Comparison of ENCODE assay signal across 12 cellular contexts in the genomic region with DNA sequence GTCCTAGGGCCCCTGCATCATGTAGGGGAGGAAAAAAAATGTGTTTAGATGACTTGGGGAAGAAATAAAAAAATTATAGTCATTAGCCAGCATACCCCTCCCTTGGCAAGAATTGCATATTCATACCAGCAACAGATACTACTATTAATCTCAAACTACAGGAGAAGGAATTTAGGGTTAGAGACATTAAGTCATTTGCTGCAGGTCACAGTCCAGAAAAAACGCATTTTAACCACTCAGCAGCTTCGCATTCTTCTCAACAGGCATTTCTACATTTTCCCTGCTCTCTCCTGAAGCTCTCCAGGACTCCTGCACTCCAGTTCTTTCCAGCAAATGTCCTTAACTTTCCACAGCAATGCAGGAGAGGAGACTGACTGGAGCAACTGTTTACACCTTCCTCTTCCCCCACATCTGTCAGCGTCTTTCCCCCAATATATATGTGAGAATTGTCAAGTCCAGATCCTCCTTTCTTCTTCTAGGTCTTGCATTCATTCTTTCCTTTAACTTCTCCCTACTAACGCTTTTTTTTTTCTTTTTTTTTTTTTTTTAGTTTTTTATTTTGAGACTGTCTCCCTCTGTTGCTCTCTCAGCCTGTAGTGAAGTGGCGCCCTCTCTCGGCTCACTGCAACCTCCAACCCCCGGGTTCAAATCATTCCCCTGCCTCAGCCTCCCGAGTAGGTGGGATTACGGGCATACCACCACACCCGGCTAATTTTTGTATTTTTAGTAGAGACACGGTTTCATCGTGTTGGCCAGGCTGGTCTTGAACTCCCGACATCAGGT. TPM values are rescaled to one million over a fixed set of nuclear protein-coding genes. Genes with fewer than 3 reads are reported as not detected.
DNase-seq lines count a peak whose midpoint lies in the region; ATAC-seq and TF ChIP-seq lines count a peak whose summit lies in the region.
"Had no signal": no experiment of that assay in that cellular context is flagged by ENCODE, and none has a peak within 500 bp of the region (broad histone marks: within the 10 kb centered on the region; RNA-seq: fewer than 3 reads in every experiment).

No MANE protein-coding gene starts in this region.

- TF ChIP-seq CTCF in DOHH2 (IDR thresholded peaks at IDR 0.05; ENCODE audit: low read depth, low read length, poor library complexity, severe bottlenecking): peak; percentile 71
- peak in 4 of 6 experiments; percentile 30 to 50 (median 40) for TF ChIP-seq CTCF in adrenal gland (IDR thresholded peaks at IDR 0.05)
- TF ChIP-seq CTCF in mesothelial cell of epicardium (IDR thresholded peaks at IDR 0.05; ENCODE audit: unreplicated experiment): no peak

- H3K79me2 ChIP-seq in DOHH2 (ENCODE audit: control insufficient read depth, low read length): no peaks in the 10 kb centered on the region

- WGBS in adrenal gland, 4 donors: 52 to 62% (median 56%) methylated on average over 13 of the region's 13 CpGs

- H3K27ac ChIP-seq in DOHH2 (ENCODE audit: low read depth, low read length) (no peak overlapping the region), adrenal gland (no peak overlapping the region)
- H3K27ac ChIP-seq: KMS-11 had no signal

- H3K27me3 ChIP-seq in DOHH2 (ENCODE audit: control insufficient read depth, low read length) (peaks cover 4% of the 10 kb centered on the region; the same call in 1 of the 2 replicates), adrenal gland (no peaks in the 10 kb centered on the region)

- H4K20me1 ChIP-seq in DOHH2 (ENCODE audit: control insufficient read depth, insufficient read depth, low read depth, low read length): no peaks in the 10 kb centered on the region

- H3K4me3 ChIP-seq in DOHH2 (ENCODE audit: low read length) (no peak overlapping the region), adrenal gland (no peak overlapping the region)

- no peaks in the 10 kb centered on the region for H3K9me3 Mint-ChIP-seq in mesothelial cell of epicardium

- no peak overlapping the region for H3K4me3 Mint-ChIP-seq in mesothelial cell of epicardium

- no peak for TF ChIP-seq EP300 in Ishikawa (IDR thresholded peaks at IDR 0.05; ENCODE audit: borderline replicate concordance)

- H3K9me2 ChIP-seq in DOHH2 (replicated peaks; ENCODE audit: control insufficient read depth, low read length): no peaks in the 10 kb centered on the region

- no peaks in the 10 kb centered on the region for H3F3A ChIP-seq in DOHH2 (ENCODE audit: control insufficient read depth, insufficient read depth)

- H3K36me3 ChIP-seq in DOHH2 (ENCODE audit: control insufficient read depth, low read length) (no peaks in the 10 kb centered on the region), adrenal gland (replicated peaks in 1 of 2) (no peaks in the 10 kb centered on the region)

- peaks cover 15% of the 10 kb centered on the region for H3K4me1 Mint-ChIP-seq in mesothelial cell of epicardium

- no peaks in the 10 kb centered on the region for H3K4me1 ChIP-seq in DOHH2 (ENCODE audit: control insufficient read depth, low read length)
- no peaks in the 10 kb centered on the region for H3K4me1 ChIP-seq in adrenal gland (replicated peaks in 1 of 2)

- no peak overlapping the region for H3K4me2 ChIP-seq in DOHH2 (ENCODE audit: low read length)
- H3K4me2 ChIP-seq: KMS-11 had no signal

- H3K27ac Mint-ChIP-seq in mesothelial cell of epicardium: peak overlapping the region; percentile 45

- intact Hi-C loops in adrenal gland (cut with DNase I): no loop called here

- no peak for ATAC-seq in HG03095 (IDR thresholded peaks at IDR 0.05; ENCODE audit: unreplicated experiment)
- ATAC-seq in GM19467 (IDR thresholded peaks at IDR 0.05; ENCODE audit: unreplicated experiment): no peak

- DNase-seq in adrenal gland: peak in 2 of 7 donors; percentile 32 to 33
- DNase-seq in mesothelial cell of epicardium (ENCODE audit: low spot score in 2 of 2, unreplicated experiment in 2 of 2): no peak
- DNase-seq in DMS 273 treated with DMSO at 0.1 percent for 48 hours (lab: John Stamatoyannopoulos, UW): no peak
- no peak for DNase-seq in A172 (ENCODE audit: low spot score)
- DNase-seq: activated effector memory CD4-positive, alpha-beta T cell treated with anti-CD3 and anti-CD28 coated beads, Interleukin-2, amount 50 U/mL, for 16 hours; HCEC 1CT had no signal

- TF ChIP-seq RAD21 in Ishikawa (IDR thresholded peaks at IDR 0.05; ENCODE audit: low read depth): peak; percentile 52

- H3K9me3 ChIP-seq in DOHH2 (ENCODE audit: control insufficient read depth, insufficient read depth, low read length) (no peaks in the 10 kb centered on the region), adrenal gland (replicated peaks in 1 of 3) (no peaks in the 10 kb centered on the region)

- H3K27me3 Mint-ChIP-seq in mesothelial cell of epicardium (ENCODE audit: low read depth): no peaks in the 10 kb centered on the region

- no peaks in the 10 kb centered on the region for H3K36me3 Mint-ChIP-seq in mesothelial cell of epicardium

- TF ChIP-seq POLR2A in adrenal gland (IDR thresholded peaks at IDR 0.05): no peak

TF ChIP-seq in Ishikawa, 13 proteins besides CTCF, POLR2A, EP300 and RAD21:
- TF ChIP-seq, protein P1, sequence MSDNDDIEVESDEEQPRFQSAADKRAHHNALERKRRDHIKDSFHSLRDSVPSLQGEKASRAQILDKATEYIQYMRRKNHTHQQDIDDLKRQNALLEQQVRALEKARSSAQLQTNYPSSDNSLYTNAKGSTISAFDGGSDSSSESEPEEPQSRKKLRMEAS (IDR thresholded peaks at IDR 0.05): no peak
- TF ChIP-seq TEAD4 (IDR thresholded peaks at IDR 0.05): no peak
- no peak for TF ChIP-seq CREB1 (IDR thresholded peaks at IDR 0.05; ENCODE audit: low read depth)
- TF ChIP-seq TCF12 (IDR thresholded peaks at IDR 0.05; ENCODE audit: low read depth): no peak
- no peak for TF ChIP-seq ZBTB7A (IDR thresholded peaks at IDR 0.05; ENCODE audit: low read depth)
- no peak for TF ChIP-seq CEBPB (IDR thresholded peaks at IDR 0.05)
- TF ChIP-seq NFIC (IDR thresholded peaks at IDR 0.05): no peak
- TF ChIP-seq YY1 (IDR thresholded peaks at IDR 0.05; ENCODE audit: low read depth): no peak
- no peak for TF ChIP-seq FOXM1 (IDR thresholded peaks at IDR 0.05; ENCODE audit: borderline replicate concordance, low read depth)
- TF ChIP-seq, protein P2, sequence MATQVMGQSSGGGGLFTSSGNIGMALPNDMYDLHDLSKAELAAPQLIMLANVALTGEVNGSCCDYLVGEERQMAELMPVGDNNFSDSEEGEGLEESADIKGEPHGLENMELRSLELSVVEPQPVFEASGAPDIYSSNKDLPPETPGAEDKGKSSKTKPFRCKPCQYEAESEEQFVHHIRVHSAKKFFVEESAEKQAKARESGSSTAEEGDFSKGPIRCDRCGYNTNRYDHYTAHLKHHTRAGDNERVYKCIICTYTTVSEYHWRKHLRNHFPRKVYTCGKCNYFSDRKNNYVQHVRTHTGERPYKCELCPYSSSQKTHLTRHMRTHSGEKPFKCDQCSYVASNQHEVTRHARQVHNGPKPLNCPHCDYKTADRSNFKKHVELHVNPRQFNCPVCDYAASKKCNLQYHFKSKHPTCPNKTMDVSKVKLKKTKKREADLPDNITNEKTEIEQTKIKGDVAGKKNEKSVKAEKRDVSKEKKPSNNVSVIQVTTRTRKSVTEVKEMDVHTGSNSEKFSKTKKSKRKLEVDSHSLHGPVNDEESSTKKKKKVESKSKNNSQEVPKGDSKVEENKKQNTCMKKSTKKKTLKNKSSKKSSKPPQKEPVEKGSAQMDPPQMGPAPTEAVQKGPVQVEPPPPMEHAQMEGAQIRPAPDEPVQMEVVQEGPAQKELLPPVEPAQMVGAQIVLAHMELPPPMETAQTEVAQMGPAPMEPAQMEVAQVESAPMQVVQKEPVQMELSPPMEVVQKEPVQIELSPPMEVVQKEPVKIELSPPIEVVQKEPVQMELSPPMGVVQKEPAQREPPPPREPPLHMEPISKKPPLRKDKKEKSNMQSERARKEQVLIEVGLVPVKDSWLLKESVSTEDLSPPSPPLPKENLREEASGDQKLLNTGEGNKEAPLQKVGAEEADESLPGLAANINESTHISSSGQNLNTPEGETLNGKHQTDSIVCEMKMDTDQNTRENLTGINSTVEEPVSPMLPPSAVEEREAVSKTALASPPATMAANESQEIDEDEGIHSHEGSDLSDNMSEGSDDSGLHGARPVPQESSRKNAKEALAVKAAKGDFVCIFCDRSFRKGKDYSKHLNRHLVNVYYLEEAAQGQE (IDR thresholded peaks at IDR 0.05; ENCODE audit: low read depth): no peak
- no peak for TF ChIP-seq TAF1 (IDR thresholded peaks at IDR 0.05; ENCODE audit: low read depth)
- TF ChIP-seq, protein P3, sequence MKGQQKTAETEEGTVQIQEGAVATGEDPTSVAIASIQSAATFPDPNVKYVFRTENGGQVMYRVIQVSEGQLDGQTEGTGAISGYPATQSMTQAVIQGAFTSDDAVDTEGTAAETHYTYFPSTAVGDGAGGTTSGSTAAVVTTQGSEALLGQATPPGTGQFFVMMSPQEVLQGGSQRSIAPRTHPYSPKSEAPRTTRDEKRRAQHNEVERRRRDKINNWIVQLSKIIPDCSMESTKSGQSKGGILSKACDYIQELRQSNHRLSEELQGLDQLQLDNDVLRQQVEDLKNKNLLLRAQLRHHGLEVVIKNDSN (IDR thresholded peaks at IDR 0.05): no peak
- no peak for TF ChIP-seq EGR1 (IDR thresholded peaks at IDR 0.05)

RNA-seq across cellular contexts. Expression of a gene that starts 35.6 kb away (rescaled TPM):
- total RNA-seq in adrenal gland (not detected), mesothelial cell of epicardium (not detected in 3 replicates)
- not detected for polyA plus RNA-seq in adrenal gland
- total RNA-seq in A172 (2014; rRNA removed; shearing (Covaris generic)): not detected in 2 replicates
- total RNA-seq: RPMI7951 had no signal

RNA-seq across cellular contexts. Expression of a gene that starts 51.8 kb away (rescaled TPM):
- total RNA-seq in adrenal gland: 100 to 1,000 TPM in 1 of 8 donors, 10 to 100 TPM in 7; 42.7 to 113 (median 68.8) TPM
- polyA plus RNA-seq in adrenal gland: 10 to 100 TPM in 1 of 3 donors, 1 to 10 TPM in 2; 8.5 to 49.0 (median 9.0) TPM
- 53.9 to 57.9 TPM (median 57.1 TPM) in 3 replicates for total RNA-seq in mesothelial cell of epicardium
- 39.3 and 50.4 TPM in 2 replicates for total RNA-seq in A172 (2014; rRNA removed; shearing (Covaris generic))
